ENCODE assay signal across 9 cellular contexts in genomic region chr11:125451400-125452124, GRCh38. TPM values are rescaled to one million over a fixed set of nuclear protein-coding genes. Genes with fewer than 3 reads are reported as not detected.
DNase-seq lines count a peak whose midpoint lies in the region; ATAC-seq and TF ChIP-seq lines count a peak whose summit lies in the region.
"Had no signal": no experiment of that assay in that cellular context is flagged by ENCODE, and none has a peak within 500 bp of the region (broad histone marks: within the 10 kb centered on the region; RNA-seq: fewer than 3 reads in every experiment).

No MANE protein-coding gene starts in this region.

- ATAC-seq in activated T-cell treated with anti-CD3 and anti-CD28 coated beads, Interleukin-2, amount 50 U/mL, for 72 hours (replicated peaks in 1 of 2): no peak

- TF ChIP-seq CTCF in dorsolateral prefrontal cortex (IDR thresholded peaks at IDR 0.05 in 54 of 56, conservative IDR thresholded peaks at IDR 0.05 in 2 of 56; ENCODE audit: low read depth in 1 of 56, partially characterized antibody in 56 of 56) (peak in 14 of 56 donors; percentile 5 to 48 (median 23)), mesothelial cell of epicardium (IDR thresholded peaks at IDR 0.05; ENCODE audit: unreplicated experiment) (no peak)

- H3K27me3 ChIP-seq in dorsolateral prefrontal cortex: no peaks in the 10 kb centered on the region

- intact Hi-C loops in dorsolateral prefrontal cortex (cut with DNase I): loop anchor here in 1 of 2 donors (5.0 kb wide), 1 partner anchor 46 kb away; the partner anchor contains the start of gene FEZ1

- no peak overlapping the region for H3K27ac Mint-ChIP-seq in activated T-cell treated with anti-CD3 and anti-CD28 coated beads, Interleukin-2, amount 50 U/mL, for 72 hours
- peak overlapping the region; percentile 86 for H3K27ac Mint-ChIP-seq in mesothelial cell of epicardium
- H3K27ac Mint-ChIP-seq: activated B cell treated with CpG ODN at 0.5 μM for 24 hours had no signal

- H3K9me3 Mint-ChIP-seq in activated T-cell treated with anti-CD3 and anti-CD28 coated beads, Interleukin-2, amount 50 U/mL, for 72 hours: no peaks in the 10 kb centered on the region
- H3K9me3 Mint-ChIP-seq in mesothelial cell of epicardium: no peaks in the 10 kb centered on the region
- H3K9me3 Mint-ChIP-seq: activated B cell treated with CpG ODN at 0.5 μM for 24 hours had no signal

- no peak overlapping the region for H3K4me3 Mint-ChIP-seq in activated T-cell treated with anti-CD3 and anti-CD28 coated beads, Interleukin-2, amount 50 U/mL, for 72 hours
- H3K4me3 Mint-ChIP-seq in mesothelial cell of epicardium: no peak overlapping the region
- H3K4me3 Mint-ChIP-seq: activated B cell treated with CpG ODN at 0.5 μM for 24 hours had no signal

- H3K36me3 Mint-ChIP-seq in activated T-cell treated with anti-CD3 and anti-CD28 coated beads, Interleukin-2, amount 50 U/mL, for 72 hours (ENCODE audit: insufficient read depth in 2 of 2): no peaks in the 10 kb centered on the region
- no peaks in the 10 kb centered on the region for H3K36me3 Mint-ChIP-seq in mesothelial cell of epicardium

- H3K27me3 Mint-ChIP-seq in activated T-cell treated with anti-CD3 and anti-CD28 coated beads, Interleukin-2, amount 50 U/mL, for 72 hours (ENCODE audit: low read depth): no peaks in the 10 kb centered on the region
- H3K27me3 Mint-ChIP-seq in mesothelial cell of epicardium (ENCODE audit: low read depth): no peaks in the 10 kb centered on the region
- H3K27me3 Mint-ChIP-seq: activated B cell treated with CpG ODN at 0.5 μM for 24 hours had no signal

- H3K4me1 Mint-ChIP-seq in activated T-cell treated with anti-CD3 and anti-CD28 coated beads, Interleukin-2, amount 50 U/mL, for 72 hours (ENCODE audit: low read depth): no peaks in the 10 kb centered on the region
- peaks cover 17% of the 10 kb centered on the region for H3K4me1 Mint-ChIP-seq in mesothelial cell of epicardium

- H3K27ac ChIP-seq in dorsolateral prefrontal cortex: peak overlapping the region; percentile 91 to 100 (median 98)

- DNase-seq in activated T-cell treated with anti-CD3 and anti-CD28 coated beads, Interleukin-2, amount 50 U/mL, for 72 hours: peak; percentile 7 to 19
- no peak for DNase-seq in activated T-cell treated with anti-CD3 and anti-CD28 coated beads, Interleukin-2, amount 50 U/mL, for 1 hour
- DNase-seq in NCI-H1092 (lab: John Stamatoyannopoulos, UW) (peak; percentile 28), dorsolateral prefrontal cortex (peak; percentile 80 to 94 (median 92)), mesothelial cell of epicardium (ENCODE audit: low spot score in 2 of 2, unreplicated experiment in 2 of 2) (peak in 1 of 2 experiments; percentile 55), KG1 (lab: John Stamatoyannopoulos, UW) (no peak)
- no peak for DNase-seq in activated CD4-positive, CD25-positive, alpha-beta regulatory T cell (lab: John Stamatoyannopoulos, UW)
- DNase-seq in effector CD4-positive, alpha-beta T cell: no peak
- DNase-seq: activated B cell treated with CpG ODN at 0.5 μM for 24 hours had no signal

- peak overlapping the region in 44 of 59 donors; percentile 0 to 56 (median 27) for H3K4me3 ChIP-seq in dorsolateral prefrontal cortex

RNA-seq across cellular contexts. Expression of gene FEZ1, which starts 44.5 kb away (rescaled TPM):
- 1 to 10 TPM; 4.7 to 7.1 TPM for total RNA-seq in activated T-cell treated with anti-CD3 and anti-CD28 coated beads, Interleukin-2, amount 50 U/mL, for 72 hours
- 100 to 1,000 TPM; 271 to 977 (median 455) TPM for total RNA-seq in dorsolateral prefrontal cortex
- 12.0 to 14.0 TPM (median 12.8 TPM) in 3 replicates for total RNA-seq in mesothelial cell of epicardium

Comparison
In these comparisons a context has a peak if more than half of its experiments do, and no peak if none do; other contexts are left out.
1. DNase-seq: peak in activated T-cell treated with anti-CD3 and anti-CD28 coated beads, Interleukin-2, amount 50 U/mL, for 72 hours (2 of 2), NCI-H1092 (single experiment) and dorsolateral prefrontal cortex (10 of 10); none in activated T-cell treated with anti-CD3 and anti-CD28 coated beads, Interleukin-2, amount 50 U/mL, for 1 hour (single experiment), activated CD4-positive, CD25-positive, alpha-beta regulatory T cell (0 of 4), KG1 (single experiment) and effector CD4-positive, alpha-beta T cell (single experiment).
2. RNA of gene FEZ1, which starts 44.5 kb away (total RNA-seq): 271 to 977 TPM in dorsolateral prefrontal cortex; 12.0 to 14.0 TPM in mesothelial cell of epicardium and 4.7 to 7.1 TPM in activated T-cell treated with anti-CD3 and anti-CD28 coated beads, Interleukin-2, amount 50 U/mL, for 72 hours; every median in the first group is over 10 times any median in the second.